In the genomic region with DNA sequence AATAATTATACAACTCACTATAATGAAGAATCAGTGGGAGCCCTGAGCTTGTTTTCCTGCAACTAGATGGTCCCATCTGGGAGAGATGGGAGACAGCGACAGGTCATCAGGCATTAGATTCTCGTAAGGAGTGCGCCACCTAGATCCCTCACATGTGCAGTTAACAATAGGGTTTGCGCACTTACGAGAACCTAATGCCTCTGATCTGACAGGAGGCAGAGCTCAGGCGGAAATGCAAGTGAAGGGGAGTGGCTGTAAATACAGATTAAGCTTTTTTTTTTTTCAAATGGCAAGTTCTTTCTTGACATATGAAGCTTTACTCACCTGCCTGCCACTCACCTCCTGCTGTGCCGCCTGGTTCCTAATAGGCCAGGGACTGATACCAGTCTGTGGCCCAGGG, we compare ENCODE assay signal across 17 cellular contexts. TPM values are rescaled to one million over a fixed set of nuclear protein-coding genes. Genes with fewer than 3 reads are reported as not detected.
DNase-seq lines count a peak whose midpoint lies in the region; ATAC-seq and TF ChIP-seq lines count a peak whose summit lies in the region.
"Had no signal": no experiment of that assay in that cellular context is flagged by ENCODE, and none has a peak within 500 bp of the region (broad histone marks: within the 10 kb centered on the region; RNA-seq: fewer than 3 reads in every experiment).

No MANE protein-coding gene starts in this region.

- H3K9ac ChIP-seq in colonic mucosa (ENCODE audit: low read depth in 2 of 2, low read length in 2 of 2) = no peak overlapping the region
- H3K9ac ChIP-seq: KMS-11 had no signal

- H2AFZ ChIP-seq in PC-9 = no peak overlapping the region

- DNase-seq in NCI-H510A (lab: John Stamatoyannopoulos, UW) = peak; percentile 25
- no peak for DNase-seq in NCI-H510A treated with DMSO at 0.1 percent for 48 hours (lab: John Stamatoyannopoulos, UW)
- DNase-seq in NCI-H69 (lab: John Stamatoyannopoulos, UW) = peak; percentile 22
- DNase-seq in colonic mucosa = peak; percentile 33
- DNase-seq in stomach = peak; percentile 64
- no peak for DNase-seq in PC-9
- DNase-seq in left ventricle myocardium inferior = no peak
- DNase-seq: C1 segment of cervical spinal cord, DMS 273 treated with DMSO at 0.1 percent for 48 hours, EL, NCI-H1694, NCI-H226, NCI-H526 treated with DMSO at 0.1 percent for 48 hours, Right ventricle myocardium superior had no signal

- no peaks in the 10 kb centered on the region for H3K4me1 ChIP-seq in colonic mucosa
- peaks cover 0 to 5% (median 0%) of the 10 kb centered on the region in 4 donors for H3K4me1 ChIP-seq in stomach
- H3K4me1 ChIP-seq in PC-9 (replicated peaks; ENCODE audit: insufficient read depth) = no peaks in the 10 kb centered on the region
- no peaks in the 10 kb centered on the region for H3K4me1 ChIP-seq in left ventricle myocardium inferior

- no peak for ATAC-seq in HG03378 (IDR thresholded peaks at IDR 0.05; ENCODE audit: unreplicated experiment)

- TF ChIP-seq EP300 in stomach (IDR thresholded peaks at IDR 0.05) = no peak

- H3K36me3 ChIP-seq in colonic mucosa (peaks cover 9% of the 10 kb centered on the region), stomach (peaks cover 59 to 100% (median 100%) of the 10 kb centered on the region in 4 donors), PC-9 (ENCODE audit: low read depth) (peaks cover 58% of the 10 kb centered on the region), left ventricle myocardium inferior (peaks cover 97% of the 10 kb centered on the region)

- no peak overlapping the region for H3K4me2 ChIP-seq in PC-9
- H3K4me2 ChIP-seq: KMS-11 had no signal

- no peaks in the 10 kb centered on the region for H3K79me2 ChIP-seq in PC-9 (ENCODE audit: low read depth)

- TF ChIP-seq POLR2A in stomach (IDR thresholded peaks at IDR 0.05) = no peak

- H3K27me3 ChIP-seq in colonic mucosa (no peaks in the 10 kb centered on the region), stomach (no peaks in the 10 kb centered on the region), PC-9 (ENCODE audit: insufficient read depth, low read depth) (no peaks in the 10 kb centered on the region), left ventricle myocardium inferior (ENCODE audit: low read depth) (no peaks in the 10 kb centered on the region)

- intact Hi-C loops in colonic mucosa (cut with DNase I) (no loop called here), stomach (cut with DNase I; ENCODE audit: low total_unique reads) (no loop called here), PC-9 (cut with micrococcal nuclease; ENCODE audit: unreplicated experiment) (no loop called here), left ventricle myocardium inferior (cut with micrococcal nuclease) (no loop called here)

- peaks cover 7% of the 10 kb centered on the region for H4K20me1 ChIP-seq in PC-9 (ENCODE audit: insufficient read depth)

- POLR2A ChIA-PET in PC-9 (lab: Charles Lee; ENCODE audit: unreplicated experiment) = no interaction called here

- H3K9me2 ChIP-seq in PC-9 (ENCODE audit: insufficient read depth) = no peaks in the 10 kb centered on the region; the same call in 1 of the 2 replicates

- H3K4me3 ChIP-seq in colonic mucosa (no peak overlapping the region), stomach (no peak overlapping the region), PC-9 (no peak overlapping the region), left ventricle myocardium inferior (no peak overlapping the region)
- H3K4me3 ChIP-seq: SK-N-MC had no signal

- no TSS peak for BruUV-seq in PC-9 (replicated peaks; lab: Mats Ljungman, UMichigan)

- H3F3A ChIP-seq in PC-9 (ENCODE audit: insufficient read depth, low read depth) = 0 out of 2 replicates have a peak, but pooled peaks cover 5% of the 10 kb centered on the region

- CTCF ChIA-PET in PC-9 (lab: Charles Lee) = interaction anchor here (0.7 kb wide), 1 partner anchor 15 kb away, joined by 4 read pairs; no protein-coding TSS in a partner anchor

- H3K27ac ChIP-seq in colonic mucosa = no peak overlapping the region
- peak overlapping the region; percentile 6 to 52 (median 30) for H3K27ac ChIP-seq in stomach
- H3K27ac ChIP-seq in PC-9 = no peak overlapping the region
- no peak overlapping the region for H3K27ac ChIP-seq in left ventricle myocardium inferior (replicated peaks)
- H3K27ac ChIP-seq: KMS-11, SK-N-MC had no signal

- TF ChIP-seq CTCF in colonic mucosa (IDR thresholded peaks at IDR 0.05) (no peak), stomach (IDR thresholded peaks at IDR 0.05) (peak in 1 of 7 experiments; percentile 16), PC-9 (conservative IDR thresholded peaks at IDR 0.05) (no peak), left ventricle myocardium inferior (IDR thresholded peaks at IDR 0.05; ENCODE audit: borderline replicate concordance) (no peak)

- H3K9me3 ChIP-seq in colonic mucosa = no peaks in the 10 kb centered on the region
- H3K9me3 ChIP-seq in stomach = no peaks in the 10 kb centered on the region
- no peaks in the 10 kb centered on the region for H3K9me3 ChIP-seq in PC-9 (ENCODE audit: insufficient read depth, low read depth)
- no peaks in the 10 kb centered on the region for H3K9me3 ChIP-seq in left ventricle myocardium inferior (replicated peaks)

- WGBS in stomach, 5 donors = 27 to 63% (median 56%) methylated on average over 7 of the region's 7 CpGs

RNA-seq across cellular contexts. Expression of a gene that starts 14.4 kb away (rescaled TPM):
- 10 to 100 TPM; 35.7 to 47.9 TPM for total RNA-seq in colonic mucosa
- total RNA-seq in stomach = 10 to 100 TPM; 63.0 to 98.5 (median 83.9) TPM
- polyA plus RNA-seq in stomach = 10 to 100 TPM; 49.3 to 51.4 (median 50.4) TPM
- total RNA-seq in PC-9 (2021) = 45.7 and 56.8 TPM in 2 replicates
- 34.5 TPM for total RNA-seq in left ventricle myocardium inferior

RNA-seq across cellular contexts. Expression of a gene that starts 32.3 kb away (rescaled TPM):
- total RNA-seq in colonic mucosa (10 to 100 TPM; 22.1 to 29.7 TPM), stomach (100 to 1,000 TPM in 1 of 5 donors, 10 to 100 TPM in 4; 20.4 to 186 (median 43.0) TPM), PC-9 (2021) (54.1 and 67.0 TPM in 2 replicates), left ventricle myocardium inferior (21.8 TPM)
- 100 to 1,000 TPM in 1 of 3 donors, 10 to 100 TPM in 2; 39.5 to 136 (median 43.7) TPM for polyA plus RNA-seq in stomach

Comparison
In these comparisons a context has a peak if more than half of its experiments do, and no peak if none do; other contexts are left out.
1. DNase-seq: peak in NCI-H510A (single experiment), NCI-H69 (single experiment), colonic mucosa (single experiment) and stomach (single experiment); none in NCI-H510A treated with DMSO at 0.1 percent for 48 hours (single experiment), PC-9 (0 of 2) and left ventricle myocardium inferior (single experiment).
2. H3K27ac ChIP-seq: peak in stomach (5 of 5); none in colonic mucosa (single experiment), PC-9 (single experiment) and left ventricle myocardium inferior (single experiment).